Comparison of ENCODE assay signal across 18 cellular contexts in the genomic region with DNA sequence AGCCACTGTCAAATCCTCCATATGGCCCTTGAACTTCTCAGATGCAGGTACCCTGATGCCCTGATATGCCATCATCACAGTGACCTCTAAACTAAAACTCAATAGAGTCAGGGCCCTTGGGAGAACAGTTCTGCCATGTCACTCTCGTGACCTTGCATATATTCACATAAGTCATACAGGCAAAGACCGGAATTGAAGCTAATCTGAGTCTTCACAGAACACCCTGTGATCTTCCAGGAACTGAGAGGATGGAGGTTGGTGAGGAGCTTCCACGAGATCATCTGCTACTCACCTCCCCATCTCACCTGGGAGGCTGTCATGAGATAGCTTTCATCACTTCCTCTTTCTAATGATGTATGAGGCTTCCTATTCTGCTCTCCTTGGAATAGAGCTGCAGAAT.
DNase-seq lines count a peak whose midpoint lies in the region; ATAC-seq and TF ChIP-seq lines count a peak whose summit lies in the region.
"Had no signal": no experiment of that assay in that cellular context is flagged by ENCODE, and none has a peak within 500 bp of the region (broad histone marks: within the 10 kb centered on the region; RNA-seq: fewer than 3 reads in every experiment).

No MANE protein-coding gene starts in this region.

- H3K4me3 ChIP-seq in body of pancreas, result no peak overlapping the region
- H3K4me3 ChIP-seq: skin epidermis had no signal

- no peaks in the 10 kb centered on the region for H3K4me1 ChIP-seq in body of pancreas

- TF ChIP-seq CTCF in body of pancreas (IDR thresholded peaks at IDR 0.05), result no peak

- H3K27me3 ChIP-seq in body of pancreas, result no peaks in the 10 kb centered on the region

- no peak for TF ChIP-seq POLR2A in body of pancreas (IDR thresholded peaks at IDR 0.05)

- H3K36me3 ChIP-seq in body of pancreas (replicated peaks in 1 of 2; ENCODE audit: insufficient read depth in 1 of 2, low read depth in 2 of 2), result no peaks in the 10 kb centered on the region

- 83 to 100% methylated on average over 3 of the region's 3 CpGs for WGBS in body of pancreas, 2 donors

- ATAC-seq in GM18499 (IDR thresholded peaks at IDR 0.05; ENCODE audit: insufficient read depth, unreplicated experiment) (peak; percentile 42), GM21515 (IDR thresholded peaks at IDR 0.05; ENCODE audit: unreplicated experiment) (peak; percentile 62), HG03439 (IDR thresholded peaks at IDR 0.05; ENCODE audit: unreplicated experiment) (peak; percentile 57), Right ventricle myocardium inferior (no peak), GM19035 (IDR thresholded peaks at IDR 0.05; ENCODE audit: unreplicated experiment) (no peak), body of pancreas (no peak)
- ATAC-seq: activated T-helper 17 cell treated with anti-CD3 and anti-CD28 coated beads, Interleukin-2, amount 50 U/mL, for 72 hours; stimulated activated naive CD8-positive, alpha-beta T cell treated with anti-CD3 and anti-CD28 coated beads, Interleukin-15, Interleukin-2, amounts not matched to agents 100 U/mL and 50 U/mL, for 24 hours had no signal

- intact Hi-C loops in Right ventricle myocardium inferior (cut with DNase I), result no loop called here
- intact Hi-C loops in body of pancreas (cut with DNase I), result no loop called here

- no peaks in the 10 kb centered on the region for H3K9me3 ChIP-seq in body of pancreas

- DNase-seq in germinal center (ENCODE audit: low spot score) (peak; percentile 37), Right ventricle myocardium inferior (ENCODE audit: missing footprints) (no peak), body of pancreas (no peak)
- DNase-seq in activated CD8-positive, alpha-beta memory T cell treated with anti-CD3 and anti-CD28 coated beads, Interleukin-2, amount 50 U/mL, for 4 hours, result no peak
- DNase-seq: activated CD4-positive, alpha-beta memory T cell treated with anti-CD3 and anti-CD28 coated beads, Interleukin-2, amount 10 ng/mL, durations not matched to agents 7 days and 5 days; anterior cingulate cortex; EL; glutamatergic neuron; NCI-H2029 treated with DMSO at 0.1 percent for 48 hours; NCI-H748 treated with DMSO at 0.1 percent for 48 hours; stimulated activated naive CD8-positive, alpha-beta T cell treated with anti-CD3 and anti-CD28 coated beads, Interleukin-15, Interleukin-2, amounts not matched to agents 100 U/mL and 50 U/mL, for 24 hours; T1000 had no signal

- no peak overlapping the region for H3K27ac ChIP-seq in body of pancreas
- H3K27ac ChIP-seq: skin epidermis had no signal

Comparison
In these comparisons a context has a peak if more than half of its experiments do, and no peak if none do; other contexts are left out.
1. ATAC-seq: peak in GM18499 (single experiment), GM21515 (single experiment) and HG03439 (single experiment); none in Right ventricle myocardium inferior (single experiment), GM19035 (single experiment) and body of pancreas (single experiment).